Comparison of ENCODE assay signal across 8 cellular contexts in the genomic region with DNA sequence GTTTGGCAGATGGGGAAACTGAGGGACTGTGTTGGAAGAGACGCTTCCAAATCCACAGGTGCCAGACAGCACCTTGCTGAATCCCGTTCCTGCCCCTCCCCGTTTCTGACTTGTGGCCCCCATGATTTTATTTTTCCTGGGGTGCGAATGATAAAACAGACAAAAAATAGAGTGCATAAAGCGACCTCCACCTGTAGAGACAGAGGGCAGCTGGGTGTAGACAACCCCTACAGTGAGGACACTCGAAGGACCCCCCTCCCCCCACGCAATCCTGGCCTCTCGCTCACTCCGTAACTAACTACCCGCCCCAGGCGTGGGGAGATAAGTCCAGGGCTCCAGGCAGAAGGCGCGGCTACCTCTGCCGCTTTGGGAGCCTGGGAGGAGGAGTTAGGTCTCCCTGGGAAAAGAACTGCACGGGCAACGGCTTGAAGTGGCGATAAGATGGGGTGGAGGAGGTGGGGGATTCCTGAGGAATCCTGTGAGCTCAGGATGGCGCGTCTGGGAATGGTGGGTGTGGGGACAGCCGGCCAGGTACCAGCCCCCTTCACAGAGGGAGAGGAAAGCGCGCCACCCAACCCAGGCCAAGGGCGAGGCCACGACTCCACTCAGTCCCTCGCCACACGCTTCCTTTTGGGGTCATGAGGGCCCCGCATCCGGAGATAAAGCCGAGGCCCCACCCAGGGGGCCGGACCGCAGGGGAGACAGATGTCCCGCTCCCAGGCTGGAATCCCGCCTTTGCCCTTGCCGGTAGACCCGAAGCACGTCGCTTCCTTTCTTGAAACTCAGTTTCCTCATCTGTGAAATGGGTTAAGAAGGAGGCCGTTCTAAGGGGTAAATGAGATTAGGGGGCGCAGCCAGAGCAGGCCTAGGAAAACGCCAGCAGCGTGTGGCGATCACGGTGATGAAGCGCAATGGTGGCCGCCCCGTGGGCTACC. TPM values are rescaled to one million over a fixed set of nuclear protein-coding genes. Genes with fewer than 3 reads are reported as not detected.
DNase-seq lines count a peak whose midpoint lies in the region; ATAC-seq, FAIRE-seq and TF ChIP-seq lines count a peak whose summit lies in the region.

No MANE protein-coding gene starts in this region.

- peaks cover 54% of the 10 kb centered on the region in 2 donors for H3K4me1 Mint-ChIP-seq in immature natural killer cell

- H3K4me3 Mint-ChIP-seq in immature natural killer cell, result peak overlapping the region; percentile 89 to 95 (median 94)

- H3K4me2 ChIP-seq in BLaER1, result peak overlapping the region; percentile 99
- peak overlapping the region; percentile 93 for H3K4me2 ChIP-seq in KMS-11

- no peaks in the 10 kb centered on the region for H3K9me3 Mint-ChIP-seq in immature natural killer cell

- peak overlapping the region; percentile 96; the same call in 1 of the 2 replicates for H2AFZ ChIP-seq in KMS-11 (ENCODE audit: low read depth)

- H3K9ac ChIP-seq in BLaER1 (peak overlapping the region; percentile 92), KMS-11 (peak overlapping the region; percentile 85; the same call in 1 of the 2 replicates)

- H3K36me3 Mint-ChIP-seq in immature natural killer cell, result no peaks in the 10 kb centered on the region

- H3K4me3 ChIP-seq in BLaER1 (peak overlapping the region; percentile 93), KMS-11 (IDR thresholded peaks at IDR 0.05; ENCODE audit: insufficient read depth, low read depth, low read length) (no peak overlapping the region), small intestine (ENCODE audit: low read depth in 1 of 2, low read length in 2 of 2) (peak overlapping the region; percentile 96 to 100)

- H3K27ac Mint-ChIP-seq in immature natural killer cell, result peak overlapping the region; percentile 94 to 99 (median 98)

- H3K27ac ChIP-seq in BLaER1, result peak overlapping the region; percentile 97
- no peak overlapping the region for H3K27ac ChIP-seq in KMS-11
- H3K27ac ChIP-seq in small intestine (ENCODE audit: low read depth in 1 of 2, low read length in 1 of 2), result peak overlapping the region; percentile 100

- H3K27me3 ChIP-seq in BLaER1 (peaks cover 26% of the 10 kb centered on the region), KMS-11 (ENCODE audit: insufficient read depth, low read depth) (no peaks in the 10 kb centered on the region), small intestine (ENCODE audit: control insufficient read depth in 2 of 2, insufficient read depth in 2 of 2, low read length in 2 of 2) (no peaks in the 10 kb centered on the region)

- ATAC-seq in GM18867 (IDR thresholded peaks at IDR 0.05; ENCODE audit: unreplicated experiment), result peak; percentile 14
- peak; percentile 9 for ATAC-seq in SK-N-SH treated with all-trans-retinoic acid at 6 μM for 48 hours
- no peak for ATAC-seq in GM19455 (IDR thresholded peaks at IDR 0.05; ENCODE audit: unreplicated experiment)

- WGBS in small intestine, 3 donors, result 0 to 1% (median 0%) methylated on average over 41 to 46 of the region's 46 CpGs

- peaks cover 77% of the 10 kb centered on the region for H3K4me1 ChIP-seq in BLaER1
- H3K4me1 ChIP-seq in KMS-11 (ENCODE audit: low read depth, poor library complexity, severe bottlenecking), result peaks cover 18% of the 10 kb centered on the region
- peaks cover 3% of the 10 kb centered on the region in 2 donors for H3K4me1 ChIP-seq in small intestine (ENCODE audit: control insufficient read depth in 2 of 2, insufficient read depth in 1 of 2, low read depth in 1 of 2, low read length in 1 of 2)

- in situ Hi-C loops in T47D (cut with HindIII; ENCODE audit: low pct_unique_long_range_greater_than_20kb, low sequenced_read_pairs), result no loop called here

- peaks cover 19% of the 10 kb centered on the region for H4K20me1 ChIP-seq in BLaER1
- no peaks in the 10 kb centered on the region for H4K20me1 ChIP-seq in KMS-11 (ENCODE audit: insufficient read depth)

- DNase-seq in T47D (ENCODE audit: low read depth in 1 of 2, low spot score in 1 of 2) (peak; percentile 28 to 76), immature natural killer cell (peak; percentile 75 to 80 (median 76)), small intestine (peak; percentile 91)

- peaks cover 15% of the 10 kb centered on the region for H3K36me3 ChIP-seq in BLaER1
- H3K36me3 ChIP-seq in KMS-11 (ENCODE audit: insufficient read depth), result no peaks in the 10 kb centered on the region
- H3K36me3 ChIP-seq in small intestine (ENCODE audit: control insufficient read depth in 2 of 2, insufficient read depth in 2 of 2, low read length in 2 of 2), result peaks cover 7 to 10% of the 10 kb centered on the region in 2 donors

- TF ChIP-seq CTCF in KMS-11 (conservative IDR thresholded peaks at IDR 0.05; ENCODE audit: low read depth, low read length), result no peak

- H3K27me3 Mint-ChIP-seq in immature natural killer cell (ENCODE audit: low read depth in 3 of 3), result peaks cover 18 to 45% (median 37%) of the 10 kb centered on the region in 3 donors

- FAIRE-seq in small intestine (lab: Jason Lieb, UNC), result no peak

- H3K9me3 ChIP-seq in BLaER1 (no peaks in the 10 kb centered on the region), small intestine (ENCODE audit: control insufficient read depth, low read depth) (no peaks in the 10 kb centered on the region)

- H3K79me2 ChIP-seq in KMS-11 (ENCODE audit: insufficient read depth, low read depth), result peaks cover 17% of the 10 kb centered on the region; the same call in 1 of the 2 replicates

TF ChIP-seq in SK-N-SH treated with all-trans-retinoic acid at 6 μM for 48 hours, 23 proteins besides CTCF, POLR2A, EP300 and RAD21:
- TF ChIP-seq, protein P1, sequence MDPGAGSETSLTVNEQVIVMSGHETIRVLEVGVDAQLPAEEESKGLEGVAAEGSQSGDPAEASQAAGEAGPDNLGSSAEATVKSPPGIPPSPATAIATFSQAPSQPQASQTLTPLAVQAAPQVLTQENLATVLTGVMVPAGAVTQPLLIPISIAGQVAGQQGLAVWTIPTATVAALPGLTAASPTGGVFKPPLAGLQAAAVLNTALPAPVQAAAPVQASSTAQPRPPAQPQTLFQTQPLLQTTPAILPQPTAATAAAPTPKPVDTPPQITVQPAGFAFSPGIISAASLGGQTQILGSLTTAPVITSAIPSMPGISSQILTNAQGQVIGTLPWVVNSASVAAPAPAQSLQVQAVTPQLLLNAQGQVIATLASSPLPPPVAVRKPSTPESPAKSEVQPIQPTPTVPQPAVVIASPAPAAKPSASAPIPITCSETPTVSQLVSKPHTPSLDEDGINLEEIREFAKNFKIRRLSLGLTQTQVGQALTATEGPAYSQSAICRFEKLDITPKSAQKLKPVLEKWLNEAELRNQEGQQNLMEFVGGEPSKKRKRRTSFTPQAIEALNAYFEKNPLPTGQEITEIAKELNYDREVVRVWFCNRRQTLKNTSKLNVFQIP (CRISPR knock-in tag; IDR thresholded peaks at IDR 0.05; ENCODE audit: borderline replicate concordance, low read depth), result no peak
TF ChIP-seq in SK-N-SH treated with all-trans-retinoic acid at 6 μM for 48 hours: peak in this region for 0.

RNA-seq across cellular contexts. Expression of a gene that starts 1.9 kb away (rescaled TPM):
- polyA plus RNA-seq in immature natural killer cell, result 10 to 100 TPM; 43.7 to 78.5 (median 61.8) TPM
- polyA plus RNA-seq in small intestine, result 100 to 1,000 TPM in 2 of 3 donors, 10 to 100 TPM in 1; 94.3 to 144 (median 111) TPM

RNA-seq across cellular contexts. Expression of a gene that starts 15.7 kb away (rescaled TPM):
- 1 to 10 TPM in 2 of 3 donors, under 1 TPM in 1; 0.66 to 1.8 (median 1.2) TPM for polyA plus RNA-seq in immature natural killer cell
- polyA plus RNA-seq in small intestine, result 1 to 10 TPM in 2 of 3 donors, under 1 TPM in 1; 0.54 to 8.4 (median 3.1) TPM

RNA-seq across cellular contexts. Expression of a gene that starts 21.2 kb away (rescaled TPM):
- under 1 TPM in 2 of 3 donors, not detected in 1; 0.47 to 0.63 TPM for polyA plus RNA-seq in immature natural killer cell
- 100 to 1,000 TPM; 247 to 345 (median 280) TPM for polyA plus RNA-seq in small intestine

RNA-seq across cellular contexts. Expression of a gene that starts 41.1 kb away (rescaled TPM):
- polyA plus RNA-seq in immature natural killer cell (under 1 TPM in 1 of 3 donors, not detected in 2; 0.08 TPM), small intestine (under 1 TPM in 1 of 3 donors, not detected in 2; 0.09 TPM)

Comparison
In these comparisons a context has a peak if more than half of its experiments do, and no peak if none do; other contexts are left out.
1. RNA of a gene that starts 21.2 kb away (polyA plus RNA-seq): 247 to 345 TPM in small intestine; 0.47 to 0.63 TPM in immature natural killer cell; every median in the first group is over 100 times any median in the second.
2. Peak in every context shown above with its lines, with median percentiles within 50 percentile points of each other: DNase-seq.